8 cellular contexts compared by ENCODE assay signal in genomic region chr1:160354388-160354985, GRCh38. TPM values are rescaled to one million over a fixed set of nuclear protein-coding genes. Genes with fewer than 3 reads are reported as not detected.
DNase-seq lines count a peak whose midpoint lies in the region; ATAC-seq and TF ChIP-seq lines count a peak whose summit lies in the region.

No MANE protein-coding gene starts in this region.

- H3K36me3 Mint-ChIP-seq in Calu3 (ENCODE audit: insufficient read depth, unreplicated experiment) = peaks cover 44% of the 10 kb centered on the region
- H3K36me3 Mint-ChIP-seq in activated T-cell treated with anti-CD3 and anti-CD28 coated beads, Interleukin-2, amount 50 U/mL, for 24 hours (ENCODE audit: low read depth) = peaks cover 98% of the 10 kb centered on the region

- no TSS peak for BruUV-seq in Calu3 (replicated peaks; lab: Mats Ljungman, UMichigan)

- H3K4me3 ChIP-seq in HFF-Myc (replicated peaks; ENCODE audit: low read depth, low read length) = no peak overlapping the region

- ATAC-seq in left colon = peak; percentile 53
- ATAC-seq in HG02759 (IDR thresholded peaks at IDR 0.05; ENCODE audit: unreplicated experiment) = no peak

- no peaks in the 10 kb centered on the region for H3K27me3 Mint-ChIP-seq in Calu3 (ENCODE audit: unreplicated experiment)
- no peaks in the 10 kb centered on the region for H3K27me3 Mint-ChIP-seq in activated T-cell treated with anti-CD3 and anti-CD28 coated beads, Interleukin-2, amount 50 U/mL, for 24 hours

- intact Hi-C loops in Calu3 (cut with micrococcal nuclease; ENCODE audit: unreplicated experiment) = loop anchor here (1.0 kb wide), 2 partner anchors 22 to 62 kb away; no protein-coding TSS in a partner anchor
- intact Hi-C loops in left colon (cut with DNase I, micrococcal nuclease) = no loop called here

- CTCF ChIA-PET in Calu3 (lab: Charles Lee) = interaction anchor here (0.5 to 1.8 kb wide), 9 partner anchors 13 to 977 kb away, joined by 3 to 17 read pairs (median 4); no protein-coding TSS in a partner anchor

- H3K27ac ChIP-seq in VCaP = no peak overlapping the region

- H3K9me3 Mint-ChIP-seq in Calu3 (ENCODE audit: low read depth, unreplicated experiment) = no peaks in the 10 kb centered on the region
- H3K9me3 Mint-ChIP-seq in activated T-cell treated with anti-CD3 and anti-CD28 coated beads, Interleukin-2, amount 50 U/mL, for 24 hours = no peaks in the 10 kb centered on the region

- DNase-seq in Calu3 (peak; percentile 53), HFF-Myc (ENCODE audit: extremely low read depth, low read depth) (no peak), left colon (no peak), NK-92 (lab: John Stamatoyannopoulos, UW; ENCODE audit: unreplicated experiment) (no peak), NCI-H2029 (lab: John Stamatoyannopoulos, UW) (no peak)
- no peak for DNase-seq in activated T-cell treated with anti-CD3 and anti-CD28 coated beads, Interleukin-2, amount 50 U/mL, for 24 hours

- TF ChIP-seq CTCF in Calu3 (IDR thresholded peaks at IDR 0.05; ENCODE audit: unreplicated experiment) = peak; percentile 61
- TF ChIP-seq CTCF in HFF-Myc (IDR thresholded peaks at IDR 0.05; ENCODE audit: low read depth, low read length, missing control alignments) = peak; percentile 70
- peak; percentile 58 for TF ChIP-seq CTCF in VCaP (conservative IDR thresholded peaks at IDR 0.05)

- H3K4me1 Mint-ChIP-seq in Calu3 (ENCODE audit: low read depth, unreplicated experiment) = no peaks in the 10 kb centered on the region
- no peaks in the 10 kb centered on the region for H3K4me1 Mint-ChIP-seq in activated T-cell treated with anti-CD3 and anti-CD28 coated beads, Interleukin-2, amount 50 U/mL, for 24 hours (ENCODE audit: low read depth)

- no peak overlapping the region for H3K27ac Mint-ChIP-seq in Calu3 (ENCODE audit: unreplicated experiment)
- H3K27ac Mint-ChIP-seq in activated T-cell treated with anti-CD3 and anti-CD28 coated beads, Interleukin-2, amount 50 U/mL, for 24 hours = no peak overlapping the region

- no peak overlapping the region for H3K4me3 Mint-ChIP-seq in Calu3 (ENCODE audit: low read depth, unreplicated experiment)
- H3K4me3 Mint-ChIP-seq in activated T-cell treated with anti-CD3 and anti-CD28 coated beads, Interleukin-2, amount 50 U/mL, for 24 hours = no peak overlapping the region

RNA-seq across cellular contexts. Expression of gene NCSTN, which starts 11.3 kb away (rescaled TPM):
- total RNA-seq in Calu3 (2022) (128 and 135 TPM in 2 replicates), left colon (100 to 1,000 TPM in 1 of 2 donors, 10 to 100 TPM in 1; 89.5 to 109 TPM)

RNA-seq across cellular contexts. Expression of gene COPA, which starts 11.4 kb away (rescaled TPM):
- total RNA-seq in Calu3 (2022) (195 and 208 TPM in 2 replicates), left colon (100 to 1,000 TPM; 153 to 165 TPM)

RNA-seq across cellular contexts. Expression of gene NHLH1, which starts 12.4 kb away (rescaled TPM):
- total RNA-seq in Calu3 (2022) = 1.4 and 1.6 TPM in 2 replicates
- total RNA-seq in left colon = under 1 TPM in 1 of 2 donors, not detected in 1; 0.20 TPM

RNA-seq across cellular contexts. Expression of gene VANGL2, which starts 45.9 kb away (rescaled TPM):
- 2.0 and 2.3 TPM in 2 replicates for total RNA-seq in Calu3 (2022)
- 1 to 10 TPM; 5.8 to 6.3 TPM for total RNA-seq in left colon
